ENCODE assay signal across 13 cellular contexts in the genomic region with DNA sequence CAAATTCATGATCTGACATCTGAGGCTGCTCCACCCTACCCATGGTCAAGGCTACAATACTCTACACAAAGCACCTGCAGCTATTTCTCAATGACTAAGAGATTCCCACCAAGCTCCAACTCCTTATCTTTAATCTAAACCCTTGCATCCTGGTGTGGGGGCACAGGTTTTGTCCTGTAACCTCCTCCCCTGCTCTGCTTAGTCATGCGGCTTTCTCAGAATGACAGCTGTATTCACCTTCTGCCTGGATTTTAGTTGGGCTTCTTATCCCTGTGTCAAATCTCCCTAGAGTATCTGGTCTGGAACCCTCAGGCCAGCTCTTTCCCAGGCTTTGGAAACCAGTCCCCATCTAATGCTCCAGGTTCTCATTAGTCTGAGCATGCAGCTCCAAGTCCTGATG.
"Had no signal": no experiment of that assay in that cellular context is flagged by ENCODE, and none has a peak within 500 bp of the region (broad histone marks: within the 10 kb centered on the region; RNA-seq: fewer than 3 reads in every experiment).

No MANE protein-coding gene starts in this region.

- H3K36me3 Mint-ChIP-seq: activated naive CD4-positive, alpha-beta T cell treated with anti-CD3 and anti-CD28 coated beads, Interleukin-2, amount 10 ng/mL, durations not matched to agents 7 days and 5 days; naive thymus-derived CD4-positive, alpha-beta T cell; WTC11 had no signal

- FAIRE-seq: endometrium, islet of Langerhans had no signal

- H3K27ac Mint-ChIP-seq: activated CD4-positive, alpha-beta T cell treated with anti-CD3 and anti-CD28 coated beads, Interleukin-2, amount 10 ng/mL, durations not matched to agents 24 days and 14 days; activated naive CD4-positive, alpha-beta T cell treated with anti-CD3 and anti-CD28 coated beads, Interleukin-2, amount 10 ng/mL, durations not matched to agents 7 days and 5 days; activated T-helper 17 cell treated with anti-CD3 and anti-CD28 coated beads, Interleukin-2, amount 50 U/mL, for 72 hours; naive thymus-derived CD4-positive, alpha-beta T cell; WTC11 had no signal

- H3K4me3 ChIP-seq: adrenal gland, cardiac muscle cell, lung, ovary, right lobe of liver, spleen had no signal

- H3K4me1 ChIP-seq: adrenal gland, right lobe of liver, spleen had no signal

- H3K9me3 Mint-ChIP-seq: activated CD4-positive, alpha-beta T cell treated with anti-CD3 and anti-CD28 coated beads, Interleukin-2, amount 10 ng/mL, durations not matched to agents 24 days and 14 days; activated naive CD4-positive, alpha-beta T cell treated with anti-CD3 and anti-CD28 coated beads, Interleukin-2, amount 10 ng/mL, durations not matched to agents 7 days and 5 days; activated T-helper 17 cell treated with anti-CD3 and anti-CD28 coated beads, Interleukin-2, amount 50 U/mL, for 72 hours; WTC11 had no signal

- H3K4me3 Mint-ChIP-seq: activated CD4-positive, alpha-beta T cell treated with anti-CD3 and anti-CD28 coated beads, Interleukin-2, amount 10 ng/mL, durations not matched to agents 24 days and 14 days; activated naive CD4-positive, alpha-beta T cell treated with anti-CD3 and anti-CD28 coated beads, Interleukin-2, amount 10 ng/mL, durations not matched to agents 7 days and 5 days; activated T-helper 17 cell treated with anti-CD3 and anti-CD28 coated beads, Interleukin-2, amount 50 U/mL, for 72 hours; naive thymus-derived CD4-positive, alpha-beta T cell; WTC11 had no signal

- DNase-seq: activated CD4-positive, alpha-beta T cell treated with anti-CD3 and anti-CD28 coated beads, Interleukin-2, amount 10 ng/mL, durations not matched to agents 24 days and 14 days; activated naive CD4-positive, alpha-beta T cell treated with anti-CD3 and anti-CD28 coated beads, Interleukin-2, amount 10 ng/mL, durations not matched to agents 7 days and 5 days; adrenal gland; naive thymus-derived CD4-positive, alpha-beta T cell; ovary; right lobe of liver; spleen had no signal

- H3K27me3 ChIP-seq: adrenal gland, cardiac muscle cell, ovary, right lobe of liver, spleen had no signal

- H3K9me3 ChIP-seq: adrenal gland, ovary, right lobe of liver, spleen had no signal

- H3K27ac ChIP-seq: adrenal gland, cardiac muscle cell, ovary, right lobe of liver, spleen had no signal

- ATAC-seq: activated T-helper 17 cell treated with anti-CD3 and anti-CD28 coated beads, Interleukin-2, amount 50 U/mL, for 72 hours; naive thymus-derived CD4-positive, alpha-beta T cell; right lobe of liver; WTC11 had no signal

- H3K36me3 ChIP-seq: adrenal gland, cardiac muscle cell, ovary, right lobe of liver, spleen had no signal

- H3K4me1 Mint-ChIP-seq: activated T-helper 17 cell treated with anti-CD3 and anti-CD28 coated beads, Interleukin-2, amount 50 U/mL, for 72 hours had no signal
